In genomic region chr11:69921429-69922014, GRCh38 we compare ENCODE assay signal across 1 cellular context.
TF ChIP-seq lines count a peak whose summit lies in the region.

No MANE protein-coding gene starts in this region.

TF ChIP-seq in IMR-90, 13 proteins besides CTCF, POLR2A, EP300 and RAD21 (continued from another document):
- no peak for TF ChIP-seq ELK1 (IDR thresholded peaks at IDR 0.05; ENCODE audit: borderline replicate concordance, low read depth, low read length)
- TF ChIP-seq MAZ (IDR thresholded peaks at IDR 0.05; ENCODE audit: borderline replicate concordance, low read depth, low read length) = no peak
- TF ChIP-seq RFX5 (IDR thresholded peaks at IDR 0.05; ENCODE audit: low read depth, low read length) = no peak
- TF ChIP-seq BHLHE40 (IDR thresholded peaks at IDR 0.05; ENCODE audit: low read depth, low read length) = no peak
- no peak for TF ChIP-seq FOS (IDR thresholded peaks at IDR 0.05; ENCODE audit: low read depth, low read length)
- no peak for TF ChIP-seq MAFK (IDR thresholded peaks at IDR 0.05; ENCODE audit: low read depth, low read length)
- TF ChIP-seq, protein P1, sequence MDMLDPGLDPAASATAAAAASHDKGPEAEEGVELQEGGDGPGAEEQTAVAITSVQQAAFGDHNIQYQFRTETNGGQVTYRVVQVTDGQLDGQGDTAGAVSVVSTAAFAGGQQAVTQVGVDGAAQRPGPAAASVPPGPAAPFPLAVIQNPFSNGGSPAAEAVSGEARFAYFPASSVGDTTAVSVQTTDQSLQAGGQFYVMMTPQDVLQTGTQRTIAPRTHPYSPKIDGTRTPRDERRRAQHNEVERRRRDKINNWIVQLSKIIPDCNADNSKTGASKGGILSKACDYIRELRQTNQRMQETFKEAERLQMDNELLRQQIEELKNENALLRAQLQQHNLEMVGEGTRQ (IDR thresholded peaks at IDR 0.05; ENCODE audit: low read depth, low read length) = no peak
